8 cellular contexts compared by ENCODE assay signal in genomic region chr6:25007269-25007699, GRCh38.
A peak's percentile ranks its signal among the peaks of the same experiment; 100 is the strongest.
DNase-seq lines count a peak whose midpoint lies in the region; ATAC-seq and TF ChIP-seq lines count a peak whose summit lies in the region.

No MANE protein-coding gene starts in this region.

- H3K4me1 Mint-ChIP-seq in activated CD8-positive, alpha-beta T cell treated with anti-CD3 and anti-CD28 coated beads for 36 hours (ENCODE audit: low read depth): peaks cover 87% of the 10 kb centered on the region
- H3K4me1 Mint-ChIP-seq in naive thymus-derived CD8-positive, alpha-beta T cell: peaks cover 44 to 84% (median 76%) of the 10 kb centered on the region in 4 donors

- H3K4me3 Mint-ChIP-seq in activated CD8-positive, alpha-beta T cell treated with anti-CD3 and anti-CD28 coated beads for 36 hours: peak overlapping the region; percentile 52
- peak overlapping the region; percentile 38 to 81 (median 70) for H3K4me3 Mint-ChIP-seq in naive thymus-derived CD8-positive, alpha-beta T cell

- H3K27ac Mint-ChIP-seq in activated CD8-positive, alpha-beta T cell treated with anti-CD3 and anti-CD28 coated beads for 36 hours: peak overlapping the region; percentile 94
- peak overlapping the region; percentile 71 to 96 (median 91) for H3K27ac Mint-ChIP-seq in naive thymus-derived CD8-positive, alpha-beta T cell

- H3K27me3 Mint-ChIP-seq in activated CD8-positive, alpha-beta T cell treated with anti-CD3 and anti-CD28 coated beads for 36 hours: no peaks in the 10 kb centered on the region
- H3K27me3 Mint-ChIP-seq in naive thymus-derived CD8-positive, alpha-beta T cell: no peaks in the 10 kb centered on the region

- H3K36me3 Mint-ChIP-seq in activated CD8-positive, alpha-beta T cell treated with anti-CD3 and anti-CD28 coated beads for 36 hours (ENCODE audit: low read depth): no peaks in the 10 kb centered on the region
- H3K36me3 Mint-ChIP-seq in naive thymus-derived CD8-positive, alpha-beta T cell: no peaks in the 10 kb centered on the region

- CTCF ChIA-PET in activated CD8-positive, alpha-beta T cell treated with anti-CD3 and anti-CD28 coated beads for 36 hours (lab: Charles Lee): interaction anchor here (0.8 to 12.4 kb wide), 9 partner anchors 11 to 150 kb away, joined by 3 to 118 read pairs (median 16); partner anchors contain the start of gene RIPOR2

- POLR2A ChIA-PET in activated CD8-positive, alpha-beta T cell treated with anti-CD3 and anti-CD28 coated beads for 36 hours (lab: Charles Lee): interaction anchor here (0.6 to 2.4 kb wide), 15 partner anchors 10 to 150 kb away, joined by 3 to 7 read pairs (median 4); no protein-coding TSS in a partner anchor
- POLR2A ChIA-PET in naive thymus-derived CD8-positive, alpha-beta T cell (lab: Charles Lee): interaction anchor here (1.2 to 3.3 kb wide), 7 partner anchors 10 to 104 kb away, joined by 3 to 15 read pairs (median 9); partner anchors contain the start of gene RIPOR2

- no peaks in the 10 kb centered on the region for H3K9me3 Mint-ChIP-seq in activated CD8-positive, alpha-beta T cell treated with anti-CD3 and anti-CD28 coated beads for 36 hours
- no peaks in the 10 kb centered on the region for H3K9me3 Mint-ChIP-seq in naive thymus-derived CD8-positive, alpha-beta T cell

- peak; percentile 63 for ATAC-seq in HG03025 (IDR thresholded peaks at IDR 0.05; ENCODE audit: low FRiP score, unreplicated experiment)
- ATAC-seq in activated CD8-positive, alpha-beta T cell treated with anti-CD3 and anti-CD28 coated beads for 36 hours: peak; percentile 83
- ATAC-seq in naive thymus-derived CD8-positive, alpha-beta T cell: peak in 1 of 2 donors; percentile 41

- intact Hi-C loops in activated CD8-positive, alpha-beta T cell treated with anti-CD3 and anti-CD28 coated beads for 36 hours (cut with micrococcal nuclease): no loop called here

- no peak for TF ChIP-seq CTCF in activated CD8-positive, alpha-beta T cell treated with anti-CD3 and anti-CD28 coated beads for 36 hours (IDR thresholded peaks at IDR 0.05)

- DNase-seq in activated CD4-positive, alpha-beta T cell treated with anti-CD3 and anti-CD28 coated beads for 4 hours: peak; percentile 37 to 48
- no peak for DNase-seq in activated CD4-positive, alpha-beta T cell treated with anti-CD3 and anti-CD28 coated beads for 1 hour
- peak; percentile 79 for DNase-seq in activated CD8-positive, alpha-beta T cell treated with anti-CD3 and anti-CD28 coated beads for 36 hours
- no peak for DNase-seq in naive thymus-derived CD8-positive, alpha-beta T cell
- DNase-seq in GM19240 (ENCODE audit: insufficient read length, low spot score) (no peak), AG08395 (ENCODE audit: low spot score) (no peak)
- DNase-seq in effector CD4-positive, alpha-beta T cell: no peak

Comparison
In these comparisons a context has a peak if more than half of its experiments do, and no peak if none do; other contexts are left out.
1. DNase-seq: peak in activated CD4-positive, alpha-beta T cell treated with anti-CD3 and anti-CD28 coated beads for 4 hours (2 of 2) and activated CD8-positive, alpha-beta T cell treated with anti-CD3 and anti-CD28 coated beads for 36 hours (single experiment); none in activated CD4-positive, alpha-beta T cell treated with anti-CD3 and anti-CD28 coated beads for 1 hour (single experiment), naive thymus-derived CD8-positive, alpha-beta T cell (0 of 10), GM19240 (single experiment), effector CD4-positive, alpha-beta T cell (single experiment) and AG08395 (single experiment).